Comparison of ENCODE assay signal across 22 cellular contexts in the genomic region with DNA sequence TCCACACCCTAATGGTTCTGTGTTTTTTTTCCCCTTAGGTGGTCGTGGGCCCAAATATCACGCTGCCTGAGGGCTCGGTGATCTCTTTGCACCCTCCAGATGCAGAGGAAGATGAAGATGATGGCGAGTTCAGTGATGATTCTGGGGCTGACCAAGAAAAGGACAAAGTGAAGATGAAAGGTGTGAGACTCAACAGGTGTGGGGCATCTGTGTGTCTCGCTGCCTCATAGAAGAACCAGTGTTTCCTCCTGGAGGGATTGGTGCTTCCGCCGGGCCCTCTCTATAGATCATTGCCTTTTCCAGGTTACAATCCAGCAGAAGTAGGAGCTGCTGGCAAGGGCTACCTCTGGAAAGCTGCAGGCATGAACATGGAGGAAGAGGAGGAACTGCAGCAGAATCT. TPM values are rescaled to one million over a fixed set of nuclear protein-coding genes. Genes with fewer than 3 reads are reported as not detected.
DNase-seq lines count a peak whose midpoint lies in the region; ATAC-seq, FAIRE-seq and TF ChIP-seq lines count a peak whose summit lies in the region.
"Had no signal": no experiment of that assay in that cellular context is flagged by ENCODE, and none has a peak within 500 bp of the region (broad histone marks: within the 10 kb centered on the region; RNA-seq: fewer than 3 reads in every experiment).

No MANE protein-coding gene starts in this region.

- peaks cover 28% of the 10 kb centered on the region for H3K36me3 Mint-ChIP-seq in activated naive CD8-positive, alpha-beta T cell treated with anti-CD3 and anti-CD28 coated beads for 36 hours
- H3K36me3 Mint-ChIP-seq in activated naive CD8-positive, alpha-beta T cell treated with anti-CD3 and anti-CD28 coated beads, Interleukin-2, amount 50 U/mL, for 24 hours (ENCODE audit: low read depth), result peaks cover 52% of the 10 kb centered on the region
- H3K36me3 Mint-ChIP-seq in astrocyte (ENCODE audit: low read depth, unreplicated experiment), result peaks cover 19% of the 10 kb centered on the region
- peaks cover 11% of the 10 kb centered on the region for H3K36me3 Mint-ChIP-seq in progenitor cell of endocrine pancreas (ENCODE audit: insufficient read depth)

- WGBS in psoas muscle, 3 donors, result 90 to 95% (median 92%) methylated on average over 7 of the region's 7 CpGs

- H3K27me3 ChIP-seq in astrocyte (ENCODE audit: insufficient read depth, low read length), result no peaks in the 10 kb centered on the region
- H3K27me3 ChIP-seq in psoas muscle (ENCODE audit: insufficient read depth in 3 of 3, low read length in 2 of 3), result no peaks in the 10 kb centered on the region
- H3K27me3 ChIP-seq: BE2C had no signal

- H3K27me3 Mint-ChIP-seq in activated naive CD8-positive, alpha-beta T cell treated with anti-CD3 and anti-CD28 coated beads for 36 hours, result no peaks in the 10 kb centered on the region
- no peaks in the 10 kb centered on the region for H3K27me3 Mint-ChIP-seq in activated naive CD8-positive, alpha-beta T cell treated with anti-CD3 and anti-CD28 coated beads, Interleukin-2, amount 50 U/mL, for 24 hours
- H3K27me3 Mint-ChIP-seq in astrocyte (ENCODE audit: low read depth, unreplicated experiment) (no peaks in the 10 kb centered on the region), progenitor cell of endocrine pancreas (no peaks in the 10 kb centered on the region)
- H3K27me3 Mint-ChIP-seq: CD4-positive, alpha-beta memory T cell; IgD-negative memory B cell had no signal

- no peak overlapping the region for H2AFZ ChIP-seq in astrocyte (ENCODE audit: low read depth, low read length)

- intact Hi-C loops in psoas muscle (cut with DNase I), result loop anchor here (5.0 to 10.0 kb wide), 2 partner anchors 40 to 247 kb away; no protein-coding TSS in a partner anchor

- H3K4me3 Mint-ChIP-seq in activated naive CD8-positive, alpha-beta T cell treated with anti-CD3 and anti-CD28 coated beads for 36 hours, result no peak overlapping the region
- no peak overlapping the region for H3K4me3 Mint-ChIP-seq in activated naive CD8-positive, alpha-beta T cell treated with anti-CD3 and anti-CD28 coated beads, Interleukin-2, amount 50 U/mL, for 24 hours
- H3K4me3 Mint-ChIP-seq in astrocyte (ENCODE audit: unreplicated experiment), result peak overlapping the region; percentile 20
- no peak overlapping the region for H3K4me3 Mint-ChIP-seq in progenitor cell of endocrine pancreas (ENCODE audit: low read depth)
- H3K4me3 Mint-ChIP-seq: CD4-positive, alpha-beta memory T cell; H9; IgD-negative memory B cell had no signal

- H3K4me3 ChIP-seq in astrocyte (ENCODE audit: insufficient read depth, low read depth, low read length), result no peak overlapping the region
- no peak overlapping the region for H3K4me3 ChIP-seq in psoas muscle
- H3K4me3 ChIP-seq: A549 had no signal

- peaks cover 38% of the 10 kb centered on the region for H3K36me3 ChIP-seq in astrocyte (ENCODE audit: insufficient read depth, low read length)
- H3K36me3 ChIP-seq in psoas muscle (ENCODE audit: insufficient read depth in 1 of 2, low read depth in 1 of 2), result peaks cover 31 to 98% of the 10 kb centered on the region in 2 donors

- H3K4me1 ChIP-seq in astrocyte (ENCODE audit: insufficient read depth, low read length), result no peaks in the 10 kb centered on the region
- peaks cover 20% of the 10 kb centered on the region for H3K4me1 ChIP-seq in psoas muscle
- H3K4me1 ChIP-seq: A549, BE2C had no signal

- no peak for ATAC-seq in activated naive CD8-positive, alpha-beta T cell treated with anti-CD3 and anti-CD28 coated beads, Interleukin-2, amount 50 U/mL, for 24 hours
- no peak for ATAC-seq in psoas muscle
- ATAC-seq: A549 had no signal

- no peak overlapping the region for H3K4me2 ChIP-seq in astrocyte (ENCODE audit: low read length)
- H3K4me2 ChIP-seq: A549 had no signal

- FAIRE-seq in astrocyte (lab: Jason Lieb, UNC), result no peak
- FAIRE-seq: A549, D721Med, G401.6 had no signal

- peaks cover 16% of the 10 kb centered on the region for H4K20me1 ChIP-seq in astrocyte (ENCODE audit: insufficient read depth, low read length)

- H3K79me2 ChIP-seq in astrocyte (ENCODE audit: insufficient read depth, low read length), result peaks cover 28% of the 10 kb centered on the region

- H3K9me3 Mint-ChIP-seq in activated naive CD8-positive, alpha-beta T cell treated with anti-CD3 and anti-CD28 coated beads for 36 hours, result no peaks in the 10 kb centered on the region
- H3K9me3 Mint-ChIP-seq in activated naive CD8-positive, alpha-beta T cell treated with anti-CD3 and anti-CD28 coated beads, Interleukin-2, amount 50 U/mL, for 24 hours, result no peaks in the 10 kb centered on the region
- H3K9me3 Mint-ChIP-seq in astrocyte (ENCODE audit: unreplicated experiment), result no peaks in the 10 kb centered on the region
- no peaks in the 10 kb centered on the region for H3K9me3 Mint-ChIP-seq in progenitor cell of endocrine pancreas (ENCODE audit: low read depth)
- H3K9me3 Mint-ChIP-seq: CD4-positive, alpha-beta memory T cell; H9; IgD-negative memory B cell had no signal

- DNase-seq in activated naive CD8-positive, alpha-beta T cell treated with anti-CD3 and anti-CD28 coated beads for 36 hours, result no peak
- no peak for DNase-seq in activated naive CD8-positive, alpha-beta T cell treated with anti-CD3 and anti-CD28 coated beads, Interleukin-2, amount 50 U/mL, for 24 hours
- DNase-seq in astrocyte (ENCODE audit: low read depth) (no peak), progenitor cell of endocrine pancreas (ENCODE audit: low spot score, unreplicated experiment) (no peak), GM10266 (ENCODE audit: extremely low spot score) (no peak), middle frontal gyrus (ENCODE audit: extremely low spot score, low spot score) (no peak), psoas muscle (no peak)
- DNase-seq: BE2C; CD4-positive, alpha-beta memory T cell; COR-L47; DMS153; DMS79 treated with DMSO at 0.1 percent for 48 hours; EL; GOT3; H9 had no signal

- H3K9me3 ChIP-seq in astrocyte (ENCODE audit: insufficient read depth, low read depth, low read length) (no peaks in the 10 kb centered on the region), psoas muscle (no peaks in the 10 kb centered on the region)
- H3K9me3 ChIP-seq: A549, BE2C had no signal

- H3K9ac ChIP-seq in astrocyte (ENCODE audit: low read length), result no peak overlapping the region

- TF ChIP-seq CTCF in astrocyte (IDR thresholded peaks at IDR 0.05; ENCODE audit: insufficient read depth, low read depth, low read length) (no peak), progenitor cell of endocrine pancreas (IDR thresholded peaks at IDR 0.05; ENCODE audit: unreplicated experiment) (no peak), GM10266 (IDR thresholded peaks at IDR 0.05; ENCODE audit: control insufficient read depth, insufficient read depth, low read depth, missing control alignments) (no peak), psoas muscle (IDR thresholded peaks at IDR 0.05) (no peak)

- H3K4me1 Mint-ChIP-seq in activated naive CD8-positive, alpha-beta T cell treated with anti-CD3 and anti-CD28 coated beads for 36 hours, result peaks cover 11% of the 10 kb centered on the region
- H3K4me1 Mint-ChIP-seq in activated naive CD8-positive, alpha-beta T cell treated with anti-CD3 and anti-CD28 coated beads, Interleukin-2, amount 50 U/mL, for 24 hours, result peaks cover 8% of the 10 kb centered on the region
- H3K4me1 Mint-ChIP-seq in astrocyte (ENCODE audit: low read depth, unreplicated experiment) (peaks cover 6% of the 10 kb centered on the region), progenitor cell of endocrine pancreas (ENCODE audit: low read depth) (no peaks in the 10 kb centered on the region)
- H3K4me1 Mint-ChIP-seq: H9 had no signal

- H3K27ac Mint-ChIP-seq in activated naive CD8-positive, alpha-beta T cell treated with anti-CD3 and anti-CD28 coated beads for 36 hours, result peak overlapping the region; percentile 25
- no peak overlapping the region for H3K27ac Mint-ChIP-seq in activated naive CD8-positive, alpha-beta T cell treated with anti-CD3 and anti-CD28 coated beads, Interleukin-2, amount 50 U/mL, for 24 hours
- peak overlapping the region; percentile 3 for H3K27ac Mint-ChIP-seq in astrocyte (ENCODE audit: unreplicated experiment)
- H3K27ac Mint-ChIP-seq in progenitor cell of endocrine pancreas, result peak overlapping the region; percentile 24
- H3K27ac Mint-ChIP-seq: H9 had no signal

- H3K27ac ChIP-seq in astrocyte (ENCODE audit: low read depth, low read length), result no peak overlapping the region
- H3K27ac ChIP-seq in psoas muscle, result no peak overlapping the region
- H3K27ac ChIP-seq: A549, C4-2B had no signal

RNA-seq across cellular contexts. Expression of gene EIF2B5, which starts 7.0 kb away (rescaled TPM):
- 10 to 100 TPM; 73.2 to 74.4 TPM for total RNA-seq in activated naive CD8-positive, alpha-beta T cell treated with anti-CD3 and anti-CD28 coated beads for 36 hours
- total RNA-seq in astrocyte, result 20.8 and 22.6 TPM in 2 replicates
- total RNA-seq in progenitor cell of endocrine pancreas, result 45.4 and 45.7 TPM in 2 replicates
- 10 to 100 TPM; 44.0 to 55.1 (median 50.0) TPM for total RNA-seq in psoas muscle
- polyA plus RNA-seq in psoas muscle, result 100 to 1,000 TPM in 1 of 3 donors, 10 to 100 TPM in 2; 61.4 to 101 (median 80.3) TPM

RNA-seq across cellular contexts. Expression of gene DVL3, which starts 13.0 kb away (rescaled TPM):
- total RNA-seq in activated naive CD8-positive, alpha-beta T cell treated with anti-CD3 and anti-CD28 coated beads for 36 hours, result 10 to 100 TPM; 22.9 to 25.2 TPM
- total RNA-seq in astrocyte (107 and 110 TPM in 2 replicates), progenitor cell of endocrine pancreas (112 and 118 TPM in 2 replicates), psoas muscle (10 to 100 TPM; 46.7 to 57.2 (median 47.7) TPM)
- 10 to 100 TPM; 32.3 to 57.6 (median 36.1) TPM for polyA plus RNA-seq in psoas muscle

RNA-seq across cellular contexts. Expression of gene AP2M1, which starts 32.5 kb away (rescaled TPM):
- 100 to 1,000 TPM; 209 to 219 TPM for total RNA-seq in activated naive CD8-positive, alpha-beta T cell treated with anti-CD3 and anti-CD28 coated beads for 36 hours
- 603 and 613 TPM in 2 replicates for total RNA-seq in astrocyte
- 213 and 223 TPM in 2 replicates for total RNA-seq in progenitor cell of endocrine pancreas
- total RNA-seq in psoas muscle, result 100 to 1,000 TPM; 157 to 178 (median 165) TPM
- 100 to 1,000 TPM; 166 to 299 (median 285) TPM for polyA plus RNA-seq in psoas muscle

RNA-seq across cellular contexts. Expression of gene ABCF3, which starts 43.8 kb away (rescaled TPM):
- total RNA-seq in activated naive CD8-positive, alpha-beta T cell treated with anti-CD3 and anti-CD28 coated beads for 36 hours, result 10 to 100 TPM; 57.2 to 58.7 TPM
- total RNA-seq in astrocyte (61.1 and 70.9 TPM in 2 replicates), progenitor cell of endocrine pancreas (60.8 and 65.9 TPM in 2 replicates), psoas muscle (10 to 100 TPM; 44.1 to 93.0 (median 72.7) TPM)
- 100 to 1,000 TPM in 1 of 3 donors, 10 to 100 TPM in 2; 68.5 to 108 (median 79.3) TPM for polyA plus RNA-seq in psoas muscle

RNA-seq across cellular contexts. Expression of gene HTR3E, which starts 45.3 kb away (rescaled TPM):
- total RNA-seq in activated naive CD8-positive, alpha-beta T cell treated with anti-CD3 and anti-CD28 coated beads for 36 hours, result not detected
- total RNA-seq in astrocyte (not detected in 2 replicates), progenitor cell of endocrine pancreas (not detected in 2 replicates), psoas muscle (not detected)
- polyA plus RNA-seq in psoas muscle, result under 1 TPM in 1 of 3 donors, not detected in 2; 0.01 TPM
- total RNA-seq: CD4-positive, alpha-beta memory T cell; H9; HT1080 had no signal
- polyA plus RNA-seq: A549; AG04450; CD4-positive, alpha-beta memory T cell; IgD-negative memory B cell had no signal
